Comparison of ENCODE assay signal across 9 cellular contexts in genomic region chr3:107271787-107272387, GRCh38.
DNase-seq lines count a peak whose midpoint lies in the region; ATAC-seq and TF ChIP-seq lines count a peak whose summit lies in the region.
"Had no signal": no experiment of that assay in that cellular context is flagged by ENCODE, and none has a peak within 500 bp of the region (broad histone marks: within the 10 kb centered on the region; RNA-seq: fewer than 3 reads in every experiment).

No MANE protein-coding gene starts in this region.

- intact Hi-C loops in breast epithelium (cut with DNase I; ENCODE audit: low total_unique reads) (loop anchor here (2.0 kb wide), 1 partner anchor 31 kb away; no protein-coding TSS in a partner anchor), upper lobe of right lung (cut with DNase I) (no loop called here)

- ATAC-seq in GM18502 (IDR thresholded peaks at IDR 0.05; ENCODE audit: poor library complexity, unreplicated experiment) (peak; percentile 81), HG03354 (IDR thresholded peaks at IDR 0.05; ENCODE audit: poor library complexity, severe bottlenecking, unreplicated experiment) (peak; percentile 78), upper lobe of right lung (peak; percentile 74), GM21786 (IDR thresholded peaks at IDR 0.05; ENCODE audit: unreplicated experiment) (no peak)

- CTCF ChIA-PET in AG04450 (lab: Charles Lee): interaction anchor here (0.6 to 5.4 kb wide), 91 partner anchors 8 to 1695 kb away, joined by 3 to 166 read pairs (median 4); partner anchors contain the start of gene BBX

- H3K4me3 ChIP-seq in AG04450 (ENCODE audit: low read depth, low read length) (no peak overlapping the region), breast epithelium (no peak overlapping the region), upper lobe of right lung (no peak overlapping the region)

- no peaks in the 10 kb centered on the region for H3K9me3 ChIP-seq in AG04450 (ENCODE audit: control insufficient read depth, insufficient read depth, low read length)
- H3K9me3 ChIP-seq in breast epithelium: no peaks in the 10 kb centered on the region
- H3K9me3 ChIP-seq in upper lobe of right lung: no peaks in the 10 kb centered on the region

- H3K4me1 ChIP-seq in breast epithelium (no peaks in the 10 kb centered on the region), upper lobe of right lung (no peaks in the 10 kb centered on the region)

- H3K27me3 ChIP-seq in AG04450 (ENCODE audit: control insufficient read depth, insufficient read depth, low read length): no peaks in the 10 kb centered on the region
- H3K27me3 ChIP-seq in breast epithelium: no peaks in the 10 kb centered on the region
- H3K27me3 ChIP-seq in layer of hippocampus (ENCODE audit: control insufficient read depth, insufficient read depth, low read length): no peaks in the 10 kb centered on the region
- H3K27me3 ChIP-seq in upper lobe of right lung: no peaks in the 10 kb centered on the region

- H3K36me3 ChIP-seq in breast epithelium: no peaks in the 10 kb centered on the region
- H3K36me3 ChIP-seq in upper lobe of right lung: no peaks in the 10 kb centered on the region

- POLR2A ChIA-PET in AG04450 (lab: Yijun Ruan, JAX): no interaction called here

- DNase-seq in AG04450 (ENCODE audit: low read depth, low spot score) (no peak), NCI-H460 (ENCODE audit: extremely low read depth, low read depth) (peak; percentile 26), breast epithelium (ENCODE audit: low spot score in 2 of 2) (no peak), upper lobe of right lung (no peak)

- peak; percentile 68 for TF ChIP-seq CTCF in AG04450 (IDR thresholded peaks at IDR 0.05; ENCODE audit: low read depth, low read length)
- peak; percentile 50 to 66 (median 64) for TF ChIP-seq CTCF in breast epithelium (IDR thresholded peaks at IDR 0.05)
- TF ChIP-seq CTCF in upper lobe of right lung (IDR thresholded peaks at IDR 0.05): peak; percentile 80

- H3K27ac ChIP-seq in AG04450 (ENCODE audit: low read depth, low read length) (no peak overlapping the region), breast epithelium (no peak overlapping the region), layer of hippocampus (ENCODE audit: low read depth, low read length) (peak overlapping the region; percentile 6), upper lobe of right lung (no peak overlapping the region)
- H3K27ac ChIP-seq: epithelial cell of prostate had no signal

- no peak for TF ChIP-seq POLR2A in breast epithelium (IDR thresholded peaks at IDR 0.05)
